8 cellular contexts compared by ENCODE assay signal in genomic region chr11:68840661-68841653, GRCh38. TPM values are rescaled to one million over a fixed set of nuclear protein-coding genes. Genes with fewer than 3 reads are reported as not detected.
DNase-seq lines count a peak whose midpoint lies in the region; ATAC-seq and TF ChIP-seq lines count a peak whose summit lies in the region.

No MANE protein-coding gene starts in this region.

- H3K56ac ChIP-seq in H9 (ENCODE audit: insufficient read length, low read depth, low read length): no peak overlapping the region

- no CpG with 5 or more reads among the region's 90 CpGs for WGBS in H9 (ENCODE audit: extremely low coverage, insufficient read length, low lambda C conversion rate)

- no peak overlapping the region for H2BK120ac ChIP-seq in H9 (ENCODE audit: low read depth, low read length, poor library complexity, severe bottlenecking)

- peaks cover 14% of the 10 kb centered on the region for H3K23me2 ChIP-seq in H9 (ENCODE audit: insufficient read length, low read depth, low read length, poor library complexity, severe bottlenecking)

- H2BK12ac ChIP-seq in H9 (ENCODE audit: insufficient read length, low read depth, low read length): no peak overlapping the region

- H3K4me1 ChIP-seq in H9 (ENCODE audit: insufficient read depth, low read length): no peaks in the 10 kb centered on the region
- H3K4me1 ChIP-seq in lower lobe of right lung: peaks cover 68% of the 10 kb centered on the region
- H3K4me1 ChIP-seq in thoracic aorta (ENCODE audit: control insufficient read depth in 1 of 2, low read depth in 2 of 2): peaks cover 20 to 78% of the 10 kb centered on the region in 2 donors

- peaks cover 4% of the 10 kb centered on the region for H4K20me1 ChIP-seq in H9 (ENCODE audit: control insufficient read depth, insufficient read depth, insufficient read length)

- H2AK5ac ChIP-seq in H9 (ENCODE audit: insufficient read length, low read length): no peak overlapping the region

- peaks cover 0 to 6% of the 10 kb centered on the region in 2 experiments; a peak in 3 of 5 replicates for H3K9me3 Mint-ChIP-seq in H9
- no peaks in the 10 kb centered on the region for H3K9me3 Mint-ChIP-seq in dendritic cell treated with granulocyte-macrophage colony-stimulating factor and Interleukin-4, amounts not matched to agents 40 ng/mL and 50 ng/mL, for 4 days

- H4K8ac ChIP-seq in H9 (replicated peaks; ENCODE audit: insufficient read length, low read depth, low read length): no peak overlapping the region

- H3K9ac ChIP-seq in H9 (ENCODE audit: extremely low read depth, insufficient read length, low read length): no peak overlapping the region

- no peak overlapping the region for H4K91ac ChIP-seq in H9 (ENCODE audit: insufficient read length, low read depth, low read length)

- H3K27me3 Mint-ChIP-seq in H9 (ENCODE audit: low read depth): peaks cover 77% of the 10 kb centered on the region
- no peaks in the 10 kb centered on the region for H3K27me3 Mint-ChIP-seq in T-helper 17 cell
- H3K27me3 Mint-ChIP-seq in dendritic cell treated with granulocyte-macrophage colony-stimulating factor and Interleukin-4, amounts not matched to agents 40 ng/mL and 50 ng/mL, for 4 days: peaks cover 11% of the 10 kb centered on the region

- DNase-seq in AG20443 (ENCODE audit: low spot score) (peak; percentile 61), H9 (no peak), T-helper 17 cell (no peak), lower lobe of right lung (peak; percentile 77), thoracic aorta (ENCODE audit: low spot score) (no peak), KG1 (lab: John Stamatoyannopoulos, UW) (no peak), NCI-H187 treated with DMSO at 0.1 percent for 48 hours (lab: John Stamatoyannopoulos, UW) (no peak)

- no peak overlapping the region for H2BK15ac ChIP-seq in H9 (ENCODE audit: low read depth, low read length)

- no peaks in the 10 kb centered on the region for H3K36me3 Mint-ChIP-seq in H9 (ENCODE audit: insufficient read depth in 1 of 3, low read depth in 3 of 3)
- H3K36me3 Mint-ChIP-seq in T-helper 17 cell (ENCODE audit: low read depth): no peaks in the 10 kb centered on the region
- H3K36me3 Mint-ChIP-seq in dendritic cell treated with granulocyte-macrophage colony-stimulating factor and Interleukin-4, amounts not matched to agents 40 ng/mL and 50 ng/mL, for 4 days (ENCODE audit: low read depth): no peaks in the 10 kb centered on the region

- no peak overlapping the region for H3K14ac ChIP-seq in H9 (ENCODE audit: insufficient read depth, low read length)

- no peaks in the 10 kb centered on the region for H3K79me2 ChIP-seq in H9 (ENCODE audit: insufficient read depth, low read length)

- H3K27ac ChIP-seq in H9 (ENCODE audit: insufficient read length, low read depth, low read length) (no peak overlapping the region), lower lobe of right lung (peak overlapping the region; percentile 95), thoracic aorta (peak overlapping the region; percentile 85 to 94)

- H4K5ac ChIP-seq in H9 (ENCODE audit: insufficient read length, low read depth, low read length): no peak overlapping the region

- H3K23ac ChIP-seq in H9 (ENCODE audit: insufficient read length, low read depth, low read length): no peak overlapping the region

- H3K18ac ChIP-seq in H9 (ENCODE audit: insufficient read length, low read depth, low read length): no peak overlapping the region

- H3K4me2 ChIP-seq in H9 (ENCODE audit: insufficient read depth, insufficient read length, low read length): peak overlapping the region; percentile 77

- no peak overlapping the region for H3K4ac ChIP-seq in H9 (ENCODE audit: low read depth, low read length)

- H3K4me1 Mint-ChIP-seq in H9 (peaks cover 22 to 29% of the 10 kb centered on the region in 2 experiments), T-helper 17 cell (peaks cover 24% of the 10 kb centered on the region)
- H3K4me1 Mint-ChIP-seq in dendritic cell treated with granulocyte-macrophage colony-stimulating factor and Interleukin-4, amounts not matched to agents 40 ng/mL and 50 ng/mL, for 4 days (ENCODE audit: low read depth): peaks cover 52% of the 10 kb centered on the region

- no peak overlapping the region for H2BK20ac ChIP-seq in H9 (ENCODE audit: low read depth, low read length, poor library complexity, severe bottlenecking)

- H3K27me3 ChIP-seq in H9 (ENCODE audit: insufficient read depth, low read length) (peaks cover 26% of the 10 kb centered on the region), lower lobe of right lung (ENCODE audit: low read depth) (no peaks in the 10 kb centered on the region), thoracic aorta (replicated peaks; ENCODE audit: insufficient read depth) (no peaks in the 10 kb centered on the region)

- ATAC-seq in T-helper 17 cell (no peak), lower lobe of right lung (peak; percentile 33 to 35), thoracic aorta (ENCODE audit: insufficient number of reproducible peaks, low FRiP score, low read depth) (no peak)

- peaks cover 3% of the 10 kb centered on the region for H3K36me3 ChIP-seq in lower lobe of right lung
- H3K36me3 ChIP-seq in thoracic aorta: no peaks in the 10 kb centered on the region

- no peak overlapping the region for H2AFZ ChIP-seq in H9 (ENCODE audit: low read length)

- H3K4me3 Mint-ChIP-seq in H9: peak overlapping the region; percentile 71 to 77
- H3K4me3 Mint-ChIP-seq in T-helper 17 cell: peak overlapping the region; percentile 86
- peak overlapping the region; percentile 68 for H3K4me3 Mint-ChIP-seq in dendritic cell treated with granulocyte-macrophage colony-stimulating factor and Interleukin-4, amounts not matched to agents 40 ng/mL and 50 ng/mL, for 4 days

- H3K4me3 ChIP-seq in lower lobe of right lung: peak overlapping the region; percentile 97
- H3K4me3 ChIP-seq in thoracic aorta: peak overlapping the region; percentile 86

- H3T11ph ChIP-seq in H9 (ENCODE audit: low read length): no peak overlapping the region

- H3K79me1 ChIP-seq in H9 (ENCODE audit: insufficient read depth, low read depth, low read length, poor library complexity, severe bottlenecking): no peaks in the 10 kb centered on the region

- H3K27ac Mint-ChIP-seq in H9 (no peak overlapping the region), T-helper 17 cell (peak overlapping the region; percentile 91)
- peak overlapping the region; percentile 82 for H3K27ac Mint-ChIP-seq in dendritic cell treated with granulocyte-macrophage colony-stimulating factor and Interleukin-4, amounts not matched to agents 40 ng/mL and 50 ng/mL, for 4 days

- TF ChIP-seq CTCF in H9 (conservative IDR thresholded peaks at IDR 0.05) (no peak), lower lobe of right lung (IDR thresholded peaks at IDR 0.05) (no peak), thoracic aorta (IDR thresholded peaks at IDR 0.05) (no peak)

- intact Hi-C loops in dendritic cell treated with granulocyte-macrophage colony-stimulating factor and Interleukin-4, amounts not matched to agents 40 ng/mL and 50 ng/mL, for 4 days (cut with micrococcal nuclease): no loop called here
- intact Hi-C loops in lower lobe of right lung (cut with DNase I): no loop called here

- H2BK5ac ChIP-seq in H9 (ENCODE audit: insufficient read length, low read length): no peak overlapping the region

- H3K9me3 ChIP-seq in H9 (ENCODE audit: control insufficient read depth, low read depth, low read length): no peaks in the 10 kb centered on the region
- no peaks in the 10 kb centered on the region for H3K9me3 ChIP-seq in T-helper 17 cell (ENCODE audit: control insufficient read depth, low read length, poor library complexity, severe bottlenecking)
- no peaks in the 10 kb centered on the region for H3K9me3 ChIP-seq in lower lobe of right lung
- no peaks in the 10 kb centered on the region for H3K9me3 ChIP-seq in thoracic aorta

RNA-seq across cellular contexts. Expression of gene CPT1A, which starts 0.8 kb away (rescaled TPM):
- total RNA-seq in H9 (2021) (6.1 and 7.5 TPM in 2 replicates), T-helper 17 cell (10 to 100 TPM; 29.5 to 33.3 TPM), lower lobe of right lung (88.4 TPM), thoracic aorta (10 to 100 TPM; 61.1 to 75.3 TPM)

Comparison
In these comparisons a context has a peak if more than half of its experiments do, and no peak if none do; other contexts are left out.
1. DNase-seq: peak in AG20443 (single experiment) and lower lobe of right lung (single experiment); none in H9 (single experiment), T-helper 17 cell (0 of 3), thoracic aorta (single experiment), KG1 (single experiment) and NCI-H187 treated with DMSO at 0.1 percent for 48 hours (single experiment).
2. H3K27ac Mint-ChIP-seq: peak in T-helper 17 cell (single experiment) and dendritic cell treated with granulocyte-macrophage colony-stimulating factor and Interleukin-4, amounts not matched to agents 40 ng/mL and 50 ng/mL, for 4 days (single experiment); none in H9 (0 of 3).
3. ATAC-seq: peak in lower lobe of right lung (2 of 2); none in T-helper 17 cell (single experiment) and thoracic aorta (single experiment).
4. Peak in every context shown above with its lines, with median percentiles within 50 percentile points of each other: H3K4me3 Mint-ChIP-seq.